In the genomic region with DNA sequence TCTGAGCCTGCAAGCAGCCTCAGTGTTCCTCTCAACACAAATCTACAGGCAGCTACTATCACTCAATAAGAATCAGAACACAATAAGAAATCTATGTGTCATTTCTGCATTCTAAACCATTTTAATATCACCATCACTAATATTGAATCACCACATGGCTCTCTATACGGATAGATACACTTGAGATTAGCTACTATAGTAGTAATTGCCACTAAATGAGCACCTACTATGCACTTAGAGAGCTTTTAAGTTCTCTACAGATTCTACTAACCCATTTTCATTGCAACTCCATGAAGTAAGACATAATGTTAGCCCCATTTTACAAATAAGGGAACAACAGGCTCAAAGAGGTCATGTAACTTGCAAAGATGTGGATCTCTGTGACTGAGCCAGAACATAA, we compare ENCODE assay signal across 31 cellular contexts.
"Had no signal": no experiment of that assay in that cellular context is flagged by ENCODE, and none has a peak within 500 bp of the region (broad histone marks: within the 10 kb centered on the region; RNA-seq: fewer than 3 reads in every experiment).

No MANE protein-coding gene starts in this region.

- H3K4me3 ChIP-seq: pancreas, psoas muscle, skin epidermis, smooth muscle cell, spleen, suprapubic skin, thoracic aorta, thyroid gland, tibial nerve, upper lobe of left lung, vagina had no signal

- H3K4me3 Mint-ChIP-seq: naive thymus-derived CD4-positive, alpha-beta T cell; natural killer cell; nephron progenitor cell; neural crest cell; stimulated activated memory B cell treated with anti-CD40 and anti-IgM and Interleukin-4, amounts not matched to agents 10 μg/mL and 1 μg/mL and 100 μg/mL, for 72 hours; stimulated activated naive CD8-positive, alpha-beta T cell treated with anti-CD3 and anti-CD28 coated beads, Interleukin-15, amount 100 ng/mL, for 72 hours had no signal

- DNase-seq: naive thymus-derived CD4-positive, alpha-beta T cell; natural killer cell; nucleus accumbens; pancreas; psoas muscle; right cardiac atrium; spleen; stimulated activated CD4-positive, alpha-beta T cell treated with anti-CD3 and anti-CD28 coated beads, Interleukin-12 subunit alpha, Interleukin-12 subunit beta, amount 100 ng/mL, for 4 hours; stimulated activated CD4-positive, alpha-beta T cell treated with anti-CD3 and anti-CD28 coated beads, Interleukin-1b, Interleukin-23, amount 100 ng/mL, for 48 hours; stimulated activated CD4-positive, alpha-beta T cell treated with anti-CD3 and anti-CD28 coated beads, Interleukin-4, amount 100 ng/mL, for 1 hour; stimulated activated CD4-positive, alpha-beta T cell treated with anti-CD3 and anti-CD28 coated beads, Interleukin-4, amount 100 ng/mL, for 4 hours; stimulated activated CD8-positive, alpha-beta memory T cell treated with anti-CD3 and anti-CD28 coated beads, Interleukin-4, amount 100 ng/mL, for 48 hours; stimulated activated naive CD4-positive, alpha-beta T cell; stimulated activated naive CD8-positive, alpha-beta T cell treated with anti-CD3 and anti-CD28 coated beads, Interleukin-15, amount 100 ng/mL, for 72 hours; stimulated activated naive CD8-positive, alpha-beta T cell treated with anti-CD3 and anti-CD28 coated beads, Interleukin-15, Interleukin-2, amounts not matched to agents 100 U/mL and 50 U/mL, for 24 hours; substantia nigra; thyroid gland; trophoblast cell; upper lobe of left lung had no signal

- H3K27ac ChIP-seq: neutrophil, pancreas, psoas muscle, skin epidermis, spleen, suprapubic skin, thoracic aorta, thyroid gland, tibial nerve, upper lobe of left lung, vagina had no signal

- H3K9me3 Mint-ChIP-seq: natural killer cell; stimulated activated memory B cell treated with anti-CD40 and anti-IgM and Interleukin-4, amounts not matched to agents 10 μg/mL and 1 μg/mL and 100 μg/mL, for 72 hours; stimulated activated naive CD8-positive, alpha-beta T cell treated with anti-CD3 and anti-CD28 coated beads, Interleukin-15, amount 100 ng/mL, for 72 hours had no signal

- FAIRE-seq: pancreas, urothelium cell line had no signal

- H3K27me3 ChIP-seq: neutrophil, pancreas, thyroid gland, tibial nerve, upper lobe of left lung, vagina had no signal

- H3K36me3 Mint-ChIP-seq: naive thymus-derived CD4-positive, alpha-beta T cell; natural killer cell; stimulated activated memory B cell treated with anti-CD40 and anti-IgM and Interleukin-4, amounts not matched to agents 10 μg/mL and 1 μg/mL and 100 μg/mL, for 72 hours had no signal

- H3K9me3 ChIP-seq: neutrophil, pancreas, psoas muscle, spleen, suprapubic skin, thoracic aorta, thyroid gland, tibial nerve, upper lobe of left lung, vagina had no signal

- H3K4me1 ChIP-seq: pancreas, psoas muscle, spleen, suprapubic skin, thyroid gland, upper lobe of left lung, vagina had no signal

- H3K4me1 Mint-ChIP-seq: natural killer cell; stimulated activated memory B cell treated with anti-CD40 and anti-IgM and Interleukin-4, amounts not matched to agents 10 μg/mL and 1 μg/mL and 100 μg/mL, for 72 hours; stimulated activated naive CD8-positive, alpha-beta T cell treated with anti-CD3 and anti-CD28 coated beads, Interleukin-15, amount 100 ng/mL, for 72 hours had no signal

- ATAC-seq: naive thymus-derived CD4-positive, alpha-beta T cell; natural killer cell; psoas muscle; right cardiac atrium; sciatic nerve; stimulated activated memory B cell treated with anti-CD40 and anti-IgM and Interleukin-4, amounts not matched to agents 10 μg/mL and 1 μg/mL and 100 μg/mL, for 72 hours; stimulated activated naive CD8-positive, alpha-beta T cell treated with anti-CD3 and anti-CD28 coated beads, Interleukin-15, amount 100 ng/mL, for 72 hours; stimulated activated naive CD8-positive, alpha-beta T cell treated with anti-CD3 and anti-CD28 coated beads, Interleukin-15, Interleukin-2, amounts not matched to agents 100 U/mL and 50 U/mL, for 24 hours had no signal

- H3K4me2 ChIP-seq: smooth muscle cell had no signal

- H3K36me3 ChIP-seq: neutrophil, pancreas, spleen, suprapubic skin, thoracic aorta, thyroid gland, tibial nerve, upper lobe of left lung, vagina had no signal

- H3K27ac Mint-ChIP-seq: naive thymus-derived CD4-positive, alpha-beta T cell; natural killer cell; nephron progenitor cell; stimulated activated memory B cell treated with anti-CD40 and anti-IgM and Interleukin-4, amounts not matched to agents 10 μg/mL and 1 μg/mL and 100 μg/mL, for 72 hours; stimulated activated naive CD8-positive, alpha-beta T cell treated with anti-CD3 and anti-CD28 coated beads, Interleukin-15, amount 100 ng/mL, for 72 hours had no signal
